Comparison of ENCODE assay signal across 8 cellular contexts in genomic region chr19:4730740-4731171, GRCh38. TPM values are rescaled to one million over a fixed set of nuclear protein-coding genes. Genes with fewer than 3 reads are reported as not detected.
DNase-seq lines count a peak whose midpoint lies in the region; ATAC-seq and TF ChIP-seq lines count a peak whose summit lies in the region.

No MANE protein-coding gene starts in this region.

- ATAC-seq in naive thymus-derived CD8-positive, alpha-beta T cell = peak; percentile 70 to 76
- ATAC-seq in GM21447 (IDR thresholded peaks at IDR 0.05; ENCODE audit: unreplicated experiment) = no peak
- ATAC-seq in HG03571 (IDR thresholded peaks at IDR 0.05; ENCODE audit: unreplicated experiment) = no peak

- H3K27ac Mint-ChIP-seq in naive thymus-derived CD8-positive, alpha-beta T cell = peak overlapping the region in 5 of 10 donors; percentile 12 to 59 (median 50)

- POLR2A ChIA-PET in naive thymus-derived CD8-positive, alpha-beta T cell (lab: Charles Lee) = interaction anchor here (0.6 kb wide), 1 partner anchor 498 kb away, joined by 3 read pairs; no protein-coding TSS in a partner anchor

- DNase-seq in NCI-H345 (lab: John Stamatoyannopoulos, UW) (peak; percentile 20), NCI-H345 treated with DMSO at 0.1 percent for 48 hours (lab: John Stamatoyannopoulos, UW; ENCODE audit: unreplicated experiment) (no peak), breast epithelium (ENCODE audit: low spot score in 2 of 2) (no peak), vagina (ENCODE audit: extremely low spot score in 2 of 2) (no peak)
- DNase-seq in naive thymus-derived CD8-positive, alpha-beta T cell = peak; percentile 32 to 76 (median 59)

- H3K27ac ChIP-seq in VCaP (no peak overlapping the region), breast epithelium (no peak overlapping the region), vagina (no peak overlapping the region)

- no peaks in the 10 kb centered on the region for H3K9me3 ChIP-seq in breast epithelium
- no peaks in the 10 kb centered on the region for H3K9me3 ChIP-seq in vagina

- intact Hi-C loops in breast epithelium (cut with DNase I; ENCODE audit: low total_unique reads) = loop anchor here (5.0 kb wide), 1 partner anchor 57 kb away; no protein-coding TSS in a partner anchor
- intact Hi-C loops in vagina (cut with DNase I) = no loop called here

- H3K4me1 ChIP-seq in breast epithelium (no peaks in the 10 kb centered on the region), vagina (no peaks in the 10 kb centered on the region)

- peaks cover 0 to 11% (median 4%) of the 10 kb centered on the region in 5 donors for H3K27me3 Mint-ChIP-seq in naive thymus-derived CD8-positive, alpha-beta T cell

- H3K4me3 ChIP-seq in breast epithelium = no peak overlapping the region
- no peak overlapping the region for H3K4me3 ChIP-seq in vagina

- TF ChIP-seq CTCF in VCaP (conservative IDR thresholded peaks at IDR 0.05) (peak; percentile 44), breast epithelium (IDR thresholded peaks at IDR 0.05) (peak in 2 of 3 donors; percentile 20 to 38), vagina (IDR thresholded peaks at IDR 0.05) (peak in 2 of 3 experiments; percentile 29 to 39)

- H3K36me3 Mint-ChIP-seq in naive thymus-derived CD8-positive, alpha-beta T cell = no peaks in the 10 kb centered on the region

- H3K36me3 ChIP-seq in breast epithelium = no peaks in the 10 kb centered on the region
- no peaks in the 10 kb centered on the region for H3K36me3 ChIP-seq in vagina

- peaks cover 4 to 10% (median 9%) of the 10 kb centered on the region in 4 donors for H3K4me1 Mint-ChIP-seq in naive thymus-derived CD8-positive, alpha-beta T cell

- H3K9me3 Mint-ChIP-seq in naive thymus-derived CD8-positive, alpha-beta T cell = no peaks in the 10 kb centered on the region

- H3K4me3 Mint-ChIP-seq in naive thymus-derived CD8-positive, alpha-beta T cell = no peak overlapping the region

- no peaks in the 10 kb centered on the region for H3K27me3 ChIP-seq in breast epithelium
- H3K27me3 ChIP-seq in vagina = no peaks in the 10 kb centered on the region

- TF ChIP-seq POLR2A in breast epithelium (IDR thresholded peaks at IDR 0.05) (no peak), vagina (IDR thresholded peaks at IDR 0.05) (no peak)

RNA-seq across cellular contexts. Expression of gene DPP9, which starts 7.1 kb away (rescaled TPM):
- 10 to 100 TPM; 33.6 to 74.1 (median 49.6) TPM for total RNA-seq in breast epithelium
- total RNA-seq in naive thymus-derived CD8-positive, alpha-beta T cell = 10 to 100 TPM; 82.3 to 86.6 TPM
- polyA plus RNA-seq in naive thymus-derived CD8-positive, alpha-beta T cell = 10 to 100 TPM; 16.1 to 30.6 (median 21.9) TPM
- 53.8 TPM for total RNA-seq in vagina

Comparison
In these comparisons a context has a peak if more than half of its experiments do, and no peak if none do; other contexts are left out.
1. DNase-seq: peak in NCI-H345 (single experiment) and naive thymus-derived CD8-positive, alpha-beta T cell (10 of 10); none in NCI-H345 treated with DMSO at 0.1 percent for 48 hours (single experiment), breast epithelium (0 of 2) and vagina (0 of 2).
2. ATAC-seq: peak in naive thymus-derived CD8-positive, alpha-beta T cell (2 of 2); none in GM21447 (single experiment) and HG03571 (single experiment).
3. Peak in every context shown above with its lines, with median percentiles within 50 percentile points of each other: CTCF ChIP-seq.